Comparison of ENCODE assay signal across 20 cellular contexts in genomic region chr10:96889415-96890171, GRCh38. TPM values are rescaled to one million over a fixed set of nuclear protein-coding genes. Genes with fewer than 3 reads are reported as not detected.
A peak's percentile ranks its signal among the peaks of the same experiment; 100 is the strongest.
DNase-seq lines count a peak whose midpoint lies in the region; ATAC-seq, FAIRE-seq and TF ChIP-seq lines count a peak whose summit lies in the region.
"Had no signal": no experiment of that assay in that cellular context is flagged by ENCODE, and none has a peak within 500 bp of the region (broad histone marks: within the 10 kb centered on the region; RNA-seq: fewer than 3 reads in every experiment).

No MANE protein-coding gene starts in this region.

- H3K4me3 ChIP-seq in HEK293 (ENCODE audit: low read depth, low read length) (no peak overlapping the region), small intestine (ENCODE audit: low read depth in 1 of 2, low read length in 2 of 2) (no peak overlapping the region)
- H3K4me3 ChIP-seq: gastrocnemius medialis, spleen, tibial artery had no signal

- H3K9me3 ChIP-seq in HEK293 (ENCODE audit: control insufficient read depth, insufficient read depth, low read depth, low read length) = no peaks in the 10 kb centered on the region
- H3K9me3 ChIP-seq in small intestine (ENCODE audit: control insufficient read depth, low read depth) = no peaks in the 10 kb centered on the region
- H3K9me3 ChIP-seq: gastrocnemius medialis, tibial artery had no signal

- H3K27me3 ChIP-seq in small intestine (ENCODE audit: control insufficient read depth in 2 of 2, insufficient read depth in 2 of 2, low read length in 2 of 2) = no peaks in the 10 kb centered on the region
- H3K27me3 ChIP-seq: gastrocnemius medialis, spleen, tibial artery had no signal

- BruUV-seq in Calu3 (replicated peaks; lab: Mats Ljungman, UMichigan) = no TSS peak

- POLR2A ChIA-PET in HEK293 (lab: Yijun Ruan, JAX) (no interaction called here), activated B cell treated with CpG ODN at 0.5 μM for 24 hours (lab: Charles Lee) (no interaction called here)

- intact Hi-C loops in Calu3 (cut with micrococcal nuclease; ENCODE audit: unreplicated experiment) (no loop called here), activated B cell treated with CpG ODN at 0.5 μM for 24 hours (cut with micrococcal nuclease) (loop anchor here (5.0 kb wide), 1 partner anchor 37 kb away; no protein-coding TSS in a partner anchor)

- H3K9me3 Mint-ChIP-seq in Calu3 (ENCODE audit: low read depth, unreplicated experiment) (no peaks in the 10 kb centered on the region), activated B cell treated with CpG ODN at 0.5 μM for 24 hours (peaks cover 21% of the 10 kb centered on the region), naive B cell (peaks cover 4 to 22% (median 10%) of the 10 kb centered on the region in 7 donors)

- H3K4me1 Mint-ChIP-seq in Calu3 (ENCODE audit: low read depth, unreplicated experiment) = peaks cover 19% of the 10 kb centered on the region
- peaks cover 36% of the 10 kb centered on the region for H3K4me1 Mint-ChIP-seq in activated B cell treated with CpG ODN at 0.5 μM for 24 hours
- H3K4me1 Mint-ChIP-seq in naive B cell = peaks cover 24 to 39% (median 36%) of the 10 kb centered on the region in 3 donors

- CTCF ChIA-PET in Calu3 (lab: Charles Lee) (no interaction called here), HEK293 (lab: Yijun Ruan, JAX) (no interaction called here), activated B cell treated with CpG ODN at 0.5 μM for 24 hours (lab: Charles Lee) (no interaction called here)

- H3K4me3 Mint-ChIP-seq in Calu3 (ENCODE audit: low read depth, unreplicated experiment) = peak overlapping the region; percentile 57
- no peak overlapping the region for H3K4me3 Mint-ChIP-seq in activated B cell treated with CpG ODN at 0.5 μM for 24 hours
- H3K4me3 Mint-ChIP-seq in naive B cell = peak overlapping the region in 1 of 8 donors; percentile 38
- H3K4me3 Mint-ChIP-seq: activated CD4-positive, alpha-beta T cell treated with anti-CD3 and anti-CD28 coated beads for 36 hours; activated CD8-positive, alpha-beta memory T cell treated with anti-CD3 and anti-CD28 coated beads, Interleukin-2, amount 10 ng/mL, durations not matched to agents 7 days and 5 days; activated naive CD4-positive, alpha-beta T cell treated with anti-CD3 and anti-CD28 coated beads, Interleukin-2, amount 50 U/mL, for 24 hours had no signal

- H3K27ac Mint-ChIP-seq in Calu3 (ENCODE audit: unreplicated experiment) (peak overlapping the region; percentile 63), activated B cell treated with CpG ODN at 0.5 μM for 24 hours (peak overlapping the region; percentile 41), naive B cell (peak overlapping the region; percentile 44 to 89 (median 68))
- H3K27ac Mint-ChIP-seq: activated CD4-positive, alpha-beta T cell treated with anti-CD3 and anti-CD28 coated beads for 36 hours; activated CD8-positive, alpha-beta memory T cell treated with anti-CD3 and anti-CD28 coated beads, Interleukin-2, amount 10 ng/mL, durations not matched to agents 7 days and 5 days; activated naive CD4-positive, alpha-beta T cell treated with anti-CD3 and anti-CD28 coated beads, Interleukin-2, amount 50 U/mL, for 24 hours had no signal

- no peak overlapping the region for H3K27ac ChIP-seq in HEK293 (ENCODE audit: extremely low read depth, low read depth, low read length)
- peak overlapping the region in 1 of 2 donors; percentile 9 for H3K27ac ChIP-seq in small intestine (ENCODE audit: low read depth in 1 of 2, low read length in 1 of 2)
- H3K27ac ChIP-seq: tibial artery had no signal

- FAIRE-seq in small intestine (lab: Jason Lieb, UNC) = no peak
- FAIRE-seq: astrocyte had no signal

- TF ChIP-seq CTCF in Calu3 (IDR thresholded peaks at IDR 0.05; ENCODE audit: unreplicated experiment) = no peak
- TF ChIP-seq CTCF in HEK293 (tag by site-specific recombination; IDR thresholded peaks at IDR 0.05) = no peak
- TF ChIP-seq CTCF in activated B cell treated with CpG ODN at 0.5 μM for 24 hours (IDR thresholded peaks at IDR 0.05) = no peak

- WGBS in small intestine, 3 donors = 78 to 88% (median 83%) methylated on average over 12 of the region's 12 CpGs

- H3K27me3 Mint-ChIP-seq in Calu3 (ENCODE audit: unreplicated experiment) (no peaks in the 10 kb centered on the region), activated B cell treated with CpG ODN at 0.5 μM for 24 hours (no peaks in the 10 kb centered on the region), naive B cell (no peaks in the 10 kb centered on the region)
- H3K27me3 Mint-ChIP-seq: activated CD4-positive, alpha-beta T cell treated with anti-CD3 and anti-CD28 coated beads for 36 hours; activated CD8-positive, alpha-beta memory T cell treated with anti-CD3 and anti-CD28 coated beads, Interleukin-2, amount 10 ng/mL, durations not matched to agents 7 days and 5 days; activated naive CD4-positive, alpha-beta T cell treated with anti-CD3 and anti-CD28 coated beads, Interleukin-2, amount 50 U/mL, for 24 hours had no signal

- H3K36me3 Mint-ChIP-seq in Calu3 (ENCODE audit: insufficient read depth, unreplicated experiment) = peaks cover 5% of the 10 kb centered on the region
- peaks cover 55% of the 10 kb centered on the region for H3K36me3 Mint-ChIP-seq in activated B cell treated with CpG ODN at 0.5 μM for 24 hours (ENCODE audit: low read depth)
- H3K36me3 Mint-ChIP-seq in naive B cell = peaks cover 13 to 39% of the 10 kb centered on the region in 2 donors

- H3K36me3 ChIP-seq in HEK293 (ENCODE audit: control insufficient read depth in 2 of 2, insufficient read depth in 1 of 2, low read length in 2 of 2) (peaks cover 8 to 15% of the 10 kb centered on the region in 2 experiments), small intestine (ENCODE audit: control insufficient read depth in 2 of 2, insufficient read depth in 2 of 2, low read length in 2 of 2) (no peaks in the 10 kb centered on the region)
- H3K36me3 ChIP-seq: gastrocnemius medialis had no signal

- H3K4me1 ChIP-seq in HEK293 (ENCODE audit: control insufficient read depth, insufficient read depth, low read length) (no peaks in the 10 kb centered on the region), small intestine (ENCODE audit: control insufficient read depth in 2 of 2, insufficient read depth in 1 of 2, low read depth in 1 of 2, low read length in 1 of 2) (no peaks in the 10 kb centered on the region)

- ATAC-seq in activated B cell treated with CpG ODN at 0.5 μM for 24 hours (ENCODE audit: low read depth) (no peak), naive B cell (ENCODE audit: low read depth in 2 of 2) (no peak), HG03196 (IDR thresholded peaks at IDR 0.05; ENCODE audit: unreplicated experiment) (no peak)
- ATAC-seq: activated CD4-positive, alpha-beta T cell treated with anti-CD3 and anti-CD28 coated beads for 36 hours; activated CD8-positive, alpha-beta memory T cell treated with anti-CD3 and anti-CD28 coated beads, Interleukin-2, amount 10 ng/mL, durations not matched to agents 7 days and 5 days; gastrocnemius medialis had no signal

- DNase-seq in Calu3 (no peak), activated B cell treated with CpG ODN at 0.5 μM for 24 hours (no peak), naive B cell (no peak), occipital lobe (lab: John Stamatoyannopoulos, UW) (no peak), small intestine (no peak), SW480 (ENCODE audit: low spot score) (no peak)
- DNase-seq: activated CD4-positive, alpha-beta T cell treated with anti-CD3 and anti-CD28 coated beads for 36 hours; activated CD8-positive, alpha-beta memory T cell treated with anti-CD3 and anti-CD28 coated beads, Interleukin-2, amount 10 ng/mL, durations not matched to agents 7 days and 5 days; gastrocnemius medialis; GOT3; hypothalamus; retina; spleen; stimulated activated CD4-positive, alpha-beta T cell treated with anti-CD3 and anti-CD28 coated beads, Interleukin-4, amount 100 ng/mL, for 1 hour; stimulated activated naive CD8-positive, alpha-beta T cell treated with anti-CD3 and anti-CD28 coated beads, Interleukin-15, Interleukin-2, amounts not matched to agents 100 U/mL and 50 U/mL, for 24 hours; tibial artery had no signal

TF ChIP-seq in HEK293, 187 proteins besides CTCF, POLR2A, EP300 and RAD21:
- 0 out of 2 replicates have a peak, but pooled peaks have one; percentile 10 for TF ChIP-seq ZNF280D (tag by site-specific recombination; IDR thresholded peaks at IDR 0.05)
- TF ChIP-seq ZNF146 (tag by site-specific recombination; IDR thresholded peaks at IDR 0.05) = peak; percentile 87
- TF ChIP-seq ZNF701 (tag by site-specific recombination; IDR thresholded peaks at IDR 0.05) = no peak
- TF ChIP-seq SETDB1 (IDR thresholded peaks at IDR 0.05; ENCODE audit: insufficient read length, low read length) = peak; percentile 38

RNA-seq across cellular contexts. Expression of gene LCOR, which starts 57.5 kb away (rescaled TPM):
- total RNA-seq in Calu3 (2022) (50.1 and 52.8 TPM in 2 replicates), activated B cell treated with CpG ODN at 0.5 μM for 24 hours (42.8 and 54.9 TPM in 2 replicates), occipital lobe (110 TPM)
- polyA plus RNA-seq in naive B cell (ENCODE audit: low read depth in 6 of 6) (10 to 100 TPM; 26.7 to 68.2 (median 47.2) TPM), small intestine (10 to 100 TPM in 1 of 3 donors, 1 to 10 TPM in 2; 7.0 to 11.0 (median 8.1) TPM)
